Comparison of ENCODE assay signal across 16 cellular contexts in the genomic region with DNA sequence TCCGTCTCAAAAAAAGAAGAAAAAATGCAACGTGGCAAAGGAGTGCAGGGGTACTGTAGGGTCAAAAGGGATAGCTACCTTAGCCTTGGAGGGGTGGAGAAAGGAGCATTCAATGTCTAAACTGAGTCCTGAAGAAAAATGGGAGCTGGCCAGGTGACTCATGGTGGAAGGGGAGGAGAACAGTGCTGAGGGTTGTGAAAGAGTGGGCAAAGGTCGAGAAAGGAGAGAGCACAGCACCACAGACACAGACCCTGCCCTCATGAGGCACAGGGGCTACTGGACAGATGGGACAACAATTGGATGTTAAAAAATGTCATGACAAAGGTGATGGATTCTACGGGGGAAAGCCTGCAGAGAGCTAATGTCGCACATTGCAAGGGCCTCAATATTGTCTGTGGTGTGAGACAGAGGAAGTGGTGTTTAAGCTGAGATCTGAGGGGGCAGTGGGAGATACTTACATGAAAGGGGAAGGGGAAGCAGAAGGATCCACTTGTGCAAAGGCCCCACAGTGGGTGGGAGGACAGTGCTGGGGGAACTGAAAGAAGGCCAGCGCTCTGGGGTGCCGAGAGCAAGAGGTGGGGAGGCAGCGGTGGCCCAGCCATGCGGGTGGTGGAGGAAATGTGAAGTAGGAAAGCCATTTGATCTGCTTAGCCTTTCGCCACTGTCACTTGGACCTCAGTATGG. TPM values are rescaled to one million over a fixed set of nuclear protein-coding genes. Genes with fewer than 3 reads are reported as not detected.
A peak's percentile ranks its signal among the peaks of the same experiment; 100 is the strongest.
DNase-seq lines count a peak whose midpoint lies in the region; ATAC-seq, FAIRE-seq and TF ChIP-seq lines count a peak whose summit lies in the region.
"Had no signal": no experiment of that assay in that cellular context is flagged by ENCODE, and none has a peak within 500 bp of the region (broad histone marks: within the 10 kb centered on the region; RNA-seq: fewer than 3 reads in every experiment).

No MANE protein-coding gene starts in this region.

- TF ChIP-seq RAD21 in GM12878 (IDR thresholded peaks at IDR 0.05; ENCODE audit: insufficient read depth, low read depth, low read length), result 0 out of 2 replicates have a peak, but pooled peaks have one; percentile 1

- no TSS peak for BruUV-seq in GM12878 (replicated peaks; lab: Mats Ljungman, UMichigan)

- TF ChIP-seq CTCF in GM13976 (IDR thresholded peaks at IDR 0.05; ENCODE audit: borderline replicate concordance, control extremely low read depth, extremely low read depth, insufficient read depth, missing control alignments), result no peak
- no peak for TF ChIP-seq CTCF in GM12878 (IDR thresholded peaks at IDR 0.05 in 2 of 3, conservative IDR thresholded peaks at IDR 0.05 in 1 of 3; ENCODE audit: control insufficient read depth in 2 of 3, extremely low read depth in 1 of 3, insufficient read depth in 1 of 3, low read depth in 3 of 3, low read length in 3 of 3)
- TF ChIP-seq CTCF in neural crest cell (conservative IDR thresholded peaks at IDR 0.05), result no peak
- no peak for TF ChIP-seq CTCF in vagina (IDR thresholded peaks at IDR 0.05)

- peak overlapping the region; percentile 16 for H3K27ac Mint-ChIP-seq in neural crest cell (ENCODE audit: unreplicated experiment)
- H3K27ac Mint-ChIP-seq: endodermal cell had no signal

- H3K4me3 ChIP-seq in GM12878, result no peak overlapping the region
- no peak overlapping the region for H3K4me3 ChIP-seq in vagina
- H3K4me3 ChIP-seq: suprapubic skin had no signal

- no peaks in the 10 kb centered on the region for H3K4me1 Mint-ChIP-seq in neural crest cell

- H3K4me1 ChIP-seq in GM12878 (ENCODE audit: control insufficient read depth, insufficient read depth, low read length) (peaks cover 52% of the 10 kb centered on the region), vagina (no peaks in the 10 kb centered on the region)
- H3K4me1 ChIP-seq: suprapubic skin had no signal

- H4K20me1 ChIP-seq in GM12878 (ENCODE audit: control insufficient read depth, insufficient read depth), result no peaks in the 10 kb centered on the region

- no peak overlapping the region for H3K9ac ChIP-seq in GM12878 (ENCODE audit: control insufficient read depth, insufficient read depth, low read length)

- peak; percentile 59 for DNase-seq in GM13976 (ENCODE audit: low spot score)
- DNase-seq in GM12878 (ENCODE audit: low read depth, low spot score), result no peak
- DNase-seq in neural crest cell (ENCODE audit: low read depth, low spot score), result no peak
- DNase-seq in NCI-H2196 treated with DMSO at 0.1 percent for 48 hours (lab: John Stamatoyannopoulos, UW; ENCODE audit: unreplicated experiment), result no peak
- no peak for DNase-seq in vagina (ENCODE audit: extremely low spot score in 2 of 2)
- DNase-seq in HCEC 1CT, result no peak
- DNase-seq: activated CD4-positive, alpha-beta T cell treated with anti-CD3 and anti-CD28 coated beads for 4 hours; Caco-2; endodermal cell; NCI-H187; stimulated activated CD4-positive, alpha-beta T cell treated with anti-CD3 and anti-CD28 coated beads, Interleukin-4, amount 100 ng/mL, for 24 hours had no signal

- RAD21 ChIA-PET in GM12878 (lab: Charles Lee; ENCODE audit: unreplicated experiment), result interaction anchor here (0.6 to 2.5 kb wide), 7 partner anchors 10 to 200 kb away, joined by 3 to 12 read pairs (median 4); no protein-coding TSS in a partner anchor

- H3K9me3 Mint-ChIP-seq in neural crest cell, result peaks cover 2% of the 10 kb centered on the region
- H3K9me3 Mint-ChIP-seq: endodermal cell had no signal

- no peak for FAIRE-seq in GM12878 (lab: Jason Lieb, UNC)

- 78% methylated on average over 10 of the region's 10 CpGs for WGBS in GM12878 (ENCODE audit: insufficient coverage, insufficient replicate concordance, low lambda C conversion rate, missing lambda C conversion rate)

- H3K36me3 ChIP-seq in GM12878 (ENCODE audit: control insufficient read depth in 2 of 2, insufficient read depth in 2 of 2, low read length in 1 of 2) (no peaks in the 10 kb centered on the region), vagina (no peaks in the 10 kb centered on the region)
- H3K36me3 ChIP-seq: suprapubic skin had no signal

- TF ChIP-seq EP300 in GM12878 (IDR thresholded peaks at IDR 0.05; ENCODE audit: borderline replicate concordance in 1 of 2, control insufficient read depth in 1 of 2, low read depth in 2 of 2, low read length in 2 of 2), result peak in 1 of 2 experiments; percentile 46; a peak in 1 of 4 replicates

- H3K27ac ChIP-seq in GM12878 (ENCODE audit: control insufficient read depth, insufficient read depth), result peak overlapping the region; percentile 36; the same call in 1 of the 2 replicates
- H3K27ac ChIP-seq in vagina, result no peak overlapping the region
- H3K27ac ChIP-seq: suprapubic skin had no signal

- in situ Hi-C loops in GM13976 (cut with MboI; ENCODE audit: low sequenced_read_pairs, unreplicated experiment) (loop anchor here (10.0 to 25.0 kb wide), 2 partner anchors 63 to 606 kb away; no protein-coding TSS in a partner anchor), GM12878 (cut with MboI) (no loop called here)

- TF ChIP-seq POLR2A in GM12878 (IDR thresholded peaks at IDR 0.05; ENCODE audit: low read depth, low read length) (no peak), vagina (IDR thresholded peaks at IDR 0.05) (no peak)

- intact Hi-C loops in GM12878 (cut with micrococcal nuclease; ENCODE audit: unreplicated experiment) (loop anchor here (10.0 kb wide), 1 partner anchor 603 kb away; no protein-coding TSS in a partner anchor), vagina (cut with DNase I) (no loop called here)

- H3K79me2 ChIP-seq in GM12878 (ENCODE audit: control insufficient read depth, insufficient read depth, low read length), result no peaks in the 10 kb centered on the region

- no peaks in the 10 kb centered on the region for H3K36me3 Mint-ChIP-seq in neural crest cell (ENCODE audit: low read depth)

- SMC1A ChIA-PET in GM12878 (lab: Charles Lee; ENCODE audit: uncharacterized antibody, unreplicated experiment), result interaction anchor here (0.5 to 2.7 kb wide), 8 partner anchors 10 to 119 kb away, joined by 3 to 18 read pairs (median 3); no protein-coding TSS in a partner anchor

- peak overlapping the region; percentile 44 for H3K4me2 ChIP-seq in GM12878 (ENCODE audit: control insufficient read depth, insufficient read depth)

- ATAC-seq in HG03432 (IDR thresholded peaks at IDR 0.05; ENCODE audit: unreplicated experiment), result peak; percentile 47
- peak; percentile 69 for ATAC-seq in GM12878
- no peak for ATAC-seq in HG02981 (IDR thresholded peaks at IDR 0.05; ENCODE audit: unreplicated experiment)
- ATAC-seq: HCT116 had no signal

- CTCF ChIA-PET in GM12878 (lab: Yijun Ruan, JAX), result interaction anchor here (0.8 to 1.2 kb wide), 3 partner anchors 12 to 23 kb away, joined by 3 read pairs; no protein-coding TSS in a partner anchor

- POLR2A ChIA-PET in GM12878 (lab: Charles Lee), result interaction anchor here (1.1 kb wide), 1 partner anchor 18 kb away, joined by 4 read pairs; no protein-coding TSS in a partner anchor

- H3K4me3 Mint-ChIP-seq in neural crest cell, result no peak overlapping the region
- H3K4me3 Mint-ChIP-seq: endodermal cell had no signal

- H3K9me3 ChIP-seq in GM12878 (replicated peaks; ENCODE audit: control insufficient read depth, insufficient read depth, low read length) (no peaks in the 10 kb centered on the region), vagina (no peaks in the 10 kb centered on the region)
- H3K9me3 ChIP-seq: Caco-2, suprapubic skin had no signal

- no peaks in the 10 kb centered on the region for H3K27me3 ChIP-seq in GM12878 (replicated peaks in 1 of 2; ENCODE audit: control insufficient read depth in 2 of 2, insufficient read depth in 2 of 2, low read length in 1 of 2)
- H3K27me3 ChIP-seq in vagina, result no peaks in the 10 kb centered on the region

- peaks cover 18% of the 10 kb centered on the region for H3K27me3 Mint-ChIP-seq in neural crest cell (ENCODE audit: low read depth)

- peak overlapping the region; percentile 75 for H2AFZ ChIP-seq in GM12878 (ENCODE audit: control insufficient read depth, low read depth, low read length)

TF ChIP-seq in GM12878, 131 proteins besides CTCF, POLR2A, EP300 and RAD21 (continues in another document):
- TF ChIP-seq PAX5 (IDR thresholded peaks at IDR 0.05; ENCODE audit: borderline replicate concordance, low read depth, low read length) (0 out of 2 replicates have a peak, but pooled peaks have one; percentile 24), IKZF1 (conservative IDR thresholded peaks at IDR 0.05) (peak; percentile 68), RUNX3 (IDR thresholded peaks at IDR 0.05; ENCODE audit: low read length) (peak; percentile 61), TBL1XR1 (IDR thresholded peaks at IDR 0.05; ENCODE audit: low read depth, low read length) (no peak), MTA2 (IDR thresholded peaks at IDR 0.05; ENCODE audit: low read depth) (peak; percentile 75), ETV6 (conservative IDR thresholded peaks at IDR 0.05 in 1 of 2, IDR thresholded peaks at IDR 0.05 in 1 of 2; ENCODE audit: borderline replicate concordance in 1 of 2, low read depth in 1 of 2) (peak in 1 of 2 experiments; percentile 84; a peak in 2 of 4 replicates), MEF2B (IDR thresholded peaks at IDR 0.05; ENCODE audit: partially characterized antibody, poor library complexity, severe bottlenecking) (peak; percentile 50), BHLHE40 (IDR thresholded peaks at IDR 0.05; ENCODE audit: borderline replicate concordance in 1 of 2, low read depth in 2 of 2, low read length in 1 of 2) (peak in 1 of 2 experiments; percentile 12; a peak in 1 of 4 replicates), ATF7 (IDR thresholded peaks at IDR 0.05; ENCODE audit: low read depth) (peak; percentile 57), EED (IDR thresholded peaks at IDR 0.05; ENCODE audit: low read depth) (peak; percentile 63)

RNA-seq across cellular contexts. Expression of a gene that starts 42.9 kb away (rescaled TPM):
- total RNA-seq in GM12878 (2013; cell fraction: nucleolus; rRNA removed), result not detected in 2 replicates
- total RNA-seq in GM12878 (2014; rRNA removed) (not detected in 2 replicates), GM12878 (2014; rRNA removed; fragmentation: Illumina TruSeq; extraction: Trizol) (not detected in 2 replicates), GM12878 (2021) (not detected in 2 replicates), neural crest cell (0.26 TPM in 1 of 2 replicates, not detected in the other), vagina (not detected)
- polyA plus RNA-seq in GM12878 (2011; ENCODE audit: low read depth), result not detected
- polyA plus RNA-seq in GM12878 (2011; rRNA removed) (not detected in 2 replicates), GM12878 (2014; fragmentation: Illumina TruSeq; extraction: Trizol) (not detected in 2 replicates), GM12878 (2014; fragmentation: Nextera tagmentation; extraction: Ambion mirVana) (not detected), GM12878 (2014; rRNA removed) (not detected in 2 replicates), GM12878 (2016; fragmentation: Nextera tagmentation; extraction: Ambion mirVana) (not detected)
- polyA plus RNA-seq in GM12878 (2011; cell fraction: cytosol; rRNA removed), result not detected in 2 replicates
- not detected in 2 replicates for polyA plus RNA-seq in GM12878 (2011; cell fraction: nucleus; rRNA removed)
- not detected in 2 replicates for polyA plus RNA-seq in GM12878 (2012)
- not detected in 2 replicates for polyA minus RNA-seq in GM12878 (2011; rRNA and poly(A)+ RNA removed)
- polyA minus RNA-seq in GM12878 (2011; cell fraction: cytosol; rRNA and poly(A)+ RNA removed), result not detected in 2 replicates
- not detected in 2 replicates for polyA minus RNA-seq in GM12878 (2011; cell fraction: nucleus; rRNA and poly(A)+ RNA removed)
- total RNA-seq: endodermal cell, RPMI7951, suprapubic skin had no signal
